8 cellular contexts compared by ENCODE assay signal in genomic region chr4:152389359-152389758, GRCh38.
"Had no signal": no experiment of that assay in that cellular context is flagged by ENCODE, and none has a peak within 500 bp of the region (broad histone marks: within the 10 kb centered on the region; RNA-seq: fewer than 3 reads in every experiment).

No MANE protein-coding gene starts in this region.

- DNase-seq: IMR-90, Karpas-422, KBM-7 had no signal

- H3K4me2 ChIP-seq: KMS-11 had no signal

- H3K9ac ChIP-seq: KMS-11 had no signal

- FAIRE-seq: HepG2, HTR-8/SVneo, K562 had no signal

- ATAC-seq: HepG2, K562 had no signal

- H3K4me3 ChIP-seq: K562 had no signal

- H3K27ac ChIP-seq: HL-60, KMS-11 had no signal
